In genomic region chr22:35883028-35883620, GRCh38 we compare ENCODE assay signal across 9 cellular contexts.
DNase-seq lines count a peak whose midpoint lies in the region; ATAC-seq and TF ChIP-seq lines count a peak whose summit lies in the region.
"Had no signal": no experiment of that assay in that cellular context is flagged by ENCODE, and none has a peak within 500 bp of the region (broad histone marks: within the 10 kb centered on the region; RNA-seq: fewer than 3 reads in every experiment).

No MANE protein-coding gene starts in this region.

- no peak overlapping the region for H3K4me3 Mint-ChIP-seq in progenitor cell of endocrine pancreas (ENCODE audit: low read depth)

- ATAC-seq in foreskin keratinocyte: peak; percentile 72

- H3K4me1 ChIP-seq in SJCRH30: peaks cover 24% of the 10 kb centered on the region
- H3K4me1 ChIP-seq in foreskin keratinocyte: peaks cover 9% of the 10 kb centered on the region

- H3K9me3 Mint-ChIP-seq in progenitor cell of endocrine pancreas (ENCODE audit: low read depth): no peaks in the 10 kb centered on the region

- no peaks in the 10 kb centered on the region; the same call in 1 of the 2 replicates for H3K9me3 ChIP-seq in SJCRH30 (replicated peaks)
- H3K9me3 ChIP-seq: SJSA1 had no signal

- peaks cover 25% of the 10 kb centered on the region for H3K4me1 Mint-ChIP-seq in progenitor cell of endocrine pancreas (ENCODE audit: low read depth)

- H3K27ac Mint-ChIP-seq in progenitor cell of endocrine pancreas: no peak overlapping the region

- H3K4me3 ChIP-seq in SJCRH30: peak overlapping the region; percentile 36
- H3K4me3 ChIP-seq: SJSA1 had no signal

- H3K27me3 Mint-ChIP-seq in progenitor cell of endocrine pancreas: no peaks in the 10 kb centered on the region

- no peaks in the 10 kb centered on the region for H3K36me3 Mint-ChIP-seq in progenitor cell of endocrine pancreas (ENCODE audit: insufficient read depth)

- no peaks in the 10 kb centered on the region for H3K36me3 ChIP-seq in SJCRH30
- H3K36me3 ChIP-seq: SJSA1 had no signal

- H3K27ac ChIP-seq in SJCRH30 (peak overlapping the region; percentile 83), foreskin keratinocyte (no peak overlapping the region)
- H3K27ac ChIP-seq: SJSA1 had no signal

- H3K27me3 ChIP-seq in SJCRH30: no peaks in the 10 kb centered on the region
- no peaks in the 10 kb centered on the region for H3K27me3 ChIP-seq in foreskin keratinocyte
- H3K27me3 ChIP-seq: SJSA1 had no signal

- peak; percentile 20 for DNase-seq in GM04504 (ENCODE audit: low read depth)
- peak; percentile 71 to 82 for DNase-seq in SJCRH30
- peak in 1 of 2 donors; percentile 57 for DNase-seq in foreskin keratinocyte
- peak; percentile 43 for DNase-seq in pulmonary artery endothelial cell (ENCODE audit: low read depth, low spot score)
- DNase-seq in NCI-H345 (lab: John Stamatoyannopoulos, UW): no peak
- DNase-seq in ecto neural progenitor cell (ENCODE audit: low spot score): no peak
- no peak for DNase-seq in progenitor cell of endocrine pancreas (ENCODE audit: low spot score, unreplicated experiment)
- no peak for DNase-seq in GM20000 (ENCODE audit: low spot score)

- TF ChIP-seq CTCF in foreskin keratinocyte (conservative IDR thresholded peaks at IDR 0.05) (no peak), progenitor cell of endocrine pancreas (IDR thresholded peaks at IDR 0.05; ENCODE audit: unreplicated experiment) (no peak), GM20000 (IDR thresholded peaks at IDR 0.05; ENCODE audit: extremely low read depth, missing control alignments) (no peak)

Comparison
In these comparisons a context has a peak if more than half of its experiments do, and no peak if none do; other contexts are left out.
1. DNase-seq: peak in GM04504 (single experiment), SJCRH30 (2 of 2) and pulmonary artery endothelial cell (single experiment); none in NCI-H345 (single experiment), ecto neural progenitor cell (single experiment), progenitor cell of endocrine pancreas (single experiment) and GM20000 (single experiment).